ENCODE assay signal across 1 cellular context in genomic region chr12:48197967-48198618, GRCh38.
TF ChIP-seq lines count a peak whose summit lies in the region.

No MANE protein-coding gene starts in this region.

TF ChIP-seq in HCT116, 20 proteins besides CTCF, POLR2A, EP300 and RAD21 (continued from another document):
- TF ChIP-seq EGR1 (IDR thresholded peaks at IDR 0.05; ENCODE audit: low read depth) (no peak), POLR2AphosphoS5 (IDR thresholded peaks at IDR 0.05; ENCODE audit: low read depth, low read length) (peak; percentile 83)
